1 cellular context compared by ENCODE assay signal in genomic region chr3:159776779-159777178, GRCh38.
TF ChIP-seq lines count a peak whose summit lies in the region.

No MANE protein-coding gene starts in this region.

TF ChIP-seq in IMR-90, 13 proteins besides CTCF, POLR2A, EP300 and RAD21 (continued from another document):
- TF ChIP-seq SMC3 (IDR thresholded peaks at IDR 0.05; ENCODE audit: low read depth, low read length) (no peak), BHLHE40 (IDR thresholded peaks at IDR 0.05; ENCODE audit: low read depth, low read length) (no peak)
TF ChIP-seq in IMR-90: peak in this region for 0.
